39 cellular contexts compared by ENCODE assay signal in genomic region chr2:58481670-58482069, GRCh38.
"Had no signal": no experiment of that assay in that cellular context is flagged by ENCODE, and none has a peak within 500 bp of the region (broad histone marks: within the 10 kb centered on the region; RNA-seq: fewer than 3 reads in every experiment).

No MANE protein-coding gene starts in this region.

- DNase-seq: activated effector memory CD4-positive, alpha-beta T cell treated with anti-CD3 and anti-CD28 coated beads, Interleukin-2, amount 50 U/mL, for 16 hours; activated effector memory CD4-positive, alpha-beta T cell treated with Interleukin-2 at 50 U/mL for 16 hours; activated gamma-delta T cell; activated gamma-delta T cell treated with Interleukin-2 at 50 U/mL for 16 hours; activated naive CD4-positive, alpha-beta T cell; activated naive CD4-positive, alpha-beta T cell treated with anti-CD3 and anti-CD28 coated beads for 36 hours; activated naive CD4-positive, alpha-beta T cell treated with anti-CD3 and anti-CD28 coated beads, Interleukin-2, amount 10 ng/mL, durations not matched to agents 7 days and 5 days; activated naive CD4-positive, alpha-beta T cell treated with anti-CD3 and anti-CD28 coated beads, Interleukin-2, amount 50 U/mL, for 16 hours; activated naive CD4-positive, alpha-beta T cell treated with Interleukin-2 at 50 U/mL for 16 hours; activated naive CD8-positive, alpha-beta T cell treated with anti-CD3 and anti-CD28 coated beads for 36 hours; activated naive CD8-positive, alpha-beta T cell treated with anti-CD3 and anti-CD28 coated beads, Interleukin-2, amount 10 ng/mL, durations not matched to agents 7 days and 5 days; activated naive CD8-positive, alpha-beta T cell treated with anti-CD3 and anti-CD28 coated beads, Interleukin-2, amount 50 U/mL, for 24 hours; activated T-cell treated with anti-CD3 and anti-CD28 coated beads, Interleukin-2, amount 50 U/mL, for 4 hours; activated T-cell treated with anti-CD3 and anti-CD28 coated beads, Interleukin-2, amount 50 U/mL, for 48 hours; activated T-cell treated with anti-CD3 and anti-CD28 coated beads, Interleukin-2, amount 50 U/mL, for 72 hours; adrenal gland; amniotic stem cell; amygdala; anterior cingulate cortex; aorta; body of pancreas; brain microvascular endothelial cell; caudate nucleus; central memory CD4-positive, alpha-beta T cell; cerebellar nuclear complex; colonic mucosa had no signal

- H3K4me1 ChIP-seq: adrenal gland, ascending aorta, body of pancreas, breast epithelium, colonic mucosa had no signal

- FAIRE-seq: astrocyte, colon had no signal

- H3K4me1 Mint-ChIP-seq: activated naive CD4-positive, alpha-beta T cell treated with anti-CD3 and anti-CD28 coated beads, Interleukin-2, amount 10 ng/mL, durations not matched to agents 7 days and 5 days; activated naive CD4-positive, alpha-beta T cell treated with anti-CD3 and anti-CD28 coated beads, Interleukin-2, amount 50 U/mL, for 24 hours; activated naive CD8-positive, alpha-beta T cell treated with anti-CD3 and anti-CD28 coated beads for 36 hours; activated naive CD8-positive, alpha-beta T cell treated with anti-CD3 and anti-CD28 coated beads, Interleukin-2, amount 10 ng/mL, durations not matched to agents 7 days and 5 days; activated naive CD8-positive, alpha-beta T cell treated with anti-CD3 and anti-CD28 coated beads, Interleukin-2, amount 50 U/mL, for 24 hours; activated T-helper 17 cell treated with anti-CD3 and anti-CD28 coated beads, Interleukin-2, amount 50 U/mL, for 72 hours; central memory CD8-positive, alpha-beta T cell had no signal

- H3K4me3 ChIP-seq: adrenal gland, ascending aorta, body of pancreas, breast epithelium, cardiac muscle cell, colonic mucosa had no signal

- H3K27ac Mint-ChIP-seq: activated naive CD4-positive, alpha-beta T cell treated with anti-CD3 and anti-CD28 coated beads for 36 hours; activated naive CD4-positive, alpha-beta T cell treated with anti-CD3 and anti-CD28 coated beads, Interleukin-2, amount 10 ng/mL, durations not matched to agents 7 days and 5 days; activated naive CD4-positive, alpha-beta T cell treated with anti-CD3 and anti-CD28 coated beads, Interleukin-2, amount 50 U/mL, for 24 hours; activated naive CD4-positive, alpha-beta T cell treated with anti-CD3 and anti-CD28 coated beads, Interleukin-2, amount 50 U/mL, for 72 hours; activated naive CD8-positive, alpha-beta T cell; activated naive CD8-positive, alpha-beta T cell treated with anti-CD3 and anti-CD28 coated beads for 36 hours; activated naive CD8-positive, alpha-beta T cell treated with anti-CD3 and anti-CD28 coated beads, Interleukin-2, amount 10 ng/mL, durations not matched to agents 7 days and 5 days; activated naive CD8-positive, alpha-beta T cell treated with anti-CD3 and anti-CD28 coated beads, Interleukin-2, amount 50 U/mL, for 24 hours; activated T-cell treated with anti-CD3 and anti-CD28 coated beads, Interleukin-2, amount 50 U/mL, for 72 hours; activated T-helper 1 cell treated with anti-CD3 and anti-CD28 coated beads, Interleukin-12 subunit alpha, Interleukin-12 subunit beta, Interleukin-2, Interleukin-4 antibody, amounts not matched to agents 30 ng/mL and 10 ng/mL and 1 ng/mL, durations not matched to agents 14 hours and 24 hours and 36 hours; activated T-helper 17 cell treated with anti-CD3 and anti-CD28 coated beads, Interleukin-2, amount 50 U/mL, for 72 hours; activated T-helper 2 cell treated with anti-CD3 and anti-CD28 coated beads, Interferon-gamma antibody, Interleukin-2, Interleukin-4, amounts not matched to agents 10 μg/mL and 5 μg/mL and 100 μg/mL, durations not matched to agents 14 hours and 24 hours and 36 hours had no signal

- H3K27me3 ChIP-seq: adrenal gland, ascending aorta, body of pancreas, brain microvascular endothelial cell, breast epithelium, cardiac muscle cell, colonic mucosa had no signal

- H3K27ac ChIP-seq: adrenal gland, ascending aorta, body of pancreas, brain microvascular endothelial cell, breast epithelium, cardiac muscle cell, colonic mucosa had no signal

- H3K9me3 ChIP-seq: adrenal gland, ascending aorta, body of pancreas, colonic mucosa had no signal

- H3K36me3 Mint-ChIP-seq: activated naive CD4-positive, alpha-beta T cell treated with anti-CD3 and anti-CD28 coated beads, Interleukin-2, amount 10 ng/mL, durations not matched to agents 7 days and 5 days; activated naive CD4-positive, alpha-beta T cell treated with anti-CD3 and anti-CD28 coated beads, Interleukin-2, amount 50 U/mL, for 24 hours; activated naive CD4-positive, alpha-beta T cell treated with anti-CD3 and anti-CD28 coated beads, Interleukin-2, amount 50 U/mL, for 72 hours; activated naive CD8-positive, alpha-beta T cell; activated naive CD8-positive, alpha-beta T cell treated with anti-CD3 and anti-CD28 coated beads for 36 hours; activated naive CD8-positive, alpha-beta T cell treated with anti-CD3 and anti-CD28 coated beads, Interleukin-2, amount 10 ng/mL, durations not matched to agents 7 days and 5 days had no signal

- H3K4me3 Mint-ChIP-seq: activated naive CD4-positive, alpha-beta T cell treated with anti-CD3 and anti-CD28 coated beads for 36 hours; activated naive CD4-positive, alpha-beta T cell treated with anti-CD3 and anti-CD28 coated beads, Interleukin-2, amount 10 ng/mL, durations not matched to agents 7 days and 5 days; activated naive CD4-positive, alpha-beta T cell treated with anti-CD3 and anti-CD28 coated beads, Interleukin-2, amount 50 U/mL, for 24 hours; activated naive CD8-positive, alpha-beta T cell; activated naive CD8-positive, alpha-beta T cell treated with anti-CD3 and anti-CD28 coated beads for 36 hours; activated naive CD8-positive, alpha-beta T cell treated with anti-CD3 and anti-CD28 coated beads, Interleukin-2, amount 10 ng/mL, durations not matched to agents 7 days and 5 days; activated naive CD8-positive, alpha-beta T cell treated with anti-CD3 and anti-CD28 coated beads, Interleukin-2, amount 50 U/mL, for 24 hours; activated T-cell treated with anti-CD3 and anti-CD28 coated beads, Interleukin-2, amount 50 U/mL, for 4 hours; activated T-cell treated with anti-CD3 and anti-CD28 coated beads, Interleukin-2, amount 50 U/mL, for 72 hours; activated T-helper 1 cell treated with anti-CD3 and anti-CD28 coated beads, Interleukin-12 subunit alpha, Interleukin-12 subunit beta, Interleukin-2, Interleukin-4 antibody, amounts not matched to agents 30 ng/mL and 10 ng/mL and 1 ng/mL, durations not matched to agents 14 hours and 24 hours and 36 hours; activated T-helper 17 cell treated with anti-CD3 and anti-CD28 coated beads, Interleukin-2, amount 50 U/mL, for 72 hours; brain; central memory CD8-positive, alpha-beta T cell had no signal

- H3K36me3 ChIP-seq: adrenal gland, ascending aorta, brain microvascular endothelial cell, breast epithelium, cardiac muscle cell, colonic mucosa had no signal

- H3K27me3 Mint-ChIP-seq: activated naive CD4-positive, alpha-beta T cell treated with anti-CD3 and anti-CD28 coated beads, Interleukin-2, amount 10 ng/mL, durations not matched to agents 7 days and 5 days; activated naive CD8-positive, alpha-beta T cell treated with anti-CD3 and anti-CD28 coated beads for 36 hours; activated naive CD8-positive, alpha-beta T cell treated with anti-CD3 and anti-CD28 coated beads, Interleukin-2, amount 50 U/mL, for 24 hours; brain; central memory CD8-positive, alpha-beta T cell had no signal

- ATAC-seq: activated naive CD4-positive, alpha-beta T cell treated with anti-CD3 and anti-CD28 coated beads, Interleukin-2, amount 50 U/mL, for 72 hours; activated naive CD8-positive, alpha-beta T cell treated with anti-CD3 and anti-CD28 coated beads, Interleukin-2, amount 50 U/mL, for 24 hours; activated T-cell treated with anti-CD3 and anti-CD28 coated beads, Interleukin-2, amount 50 U/mL, for 4 hours; activated T-cell treated with anti-CD3 and anti-CD28 coated beads, Interleukin-2, amount 50 U/mL, for 72 hours; activated T-helper 17 cell treated with anti-CD3 and anti-CD28 coated beads, Interleukin-2, amount 50 U/mL, for 72 hours; body of pancreas had no signal

- H3K9me3 Mint-ChIP-seq: activated naive CD4-positive, alpha-beta T cell treated with anti-CD3 and anti-CD28 coated beads, Interleukin-2, amount 10 ng/mL, durations not matched to agents 7 days and 5 days; activated naive CD4-positive, alpha-beta T cell treated with anti-CD3 and anti-CD28 coated beads, Interleukin-2, amount 50 U/mL, for 24 hours; activated naive CD8-positive, alpha-beta T cell treated with anti-CD3 and anti-CD28 coated beads, Interleukin-2, amount 50 U/mL, for 24 hours; activated T-cell treated with anti-CD3 and anti-CD28 coated beads, Interleukin-2, amount 50 U/mL, for 4 hours; activated T-helper 1 cell treated with anti-CD3 and anti-CD28 coated beads, Interleukin-12 subunit alpha, Interleukin-12 subunit beta, Interleukin-2, Interleukin-4 antibody, amounts not matched to agents 30 ng/mL and 10 ng/mL and 1 ng/mL, durations not matched to agents 14 hours and 24 hours and 36 hours; activated T-helper 17 cell treated with anti-CD3 and anti-CD28 coated beads, Interleukin-2, amount 50 U/mL, for 72 hours; activated T-helper 2 cell treated with anti-CD3 and anti-CD28 coated beads, Interferon-gamma antibody, Interleukin-2, Interleukin-4, amounts not matched to agents 10 μg/mL and 5 μg/mL and 100 μg/mL, durations not matched to agents 14 hours and 24 hours and 36 hours; central memory CD8-positive, alpha-beta T cell had no signal
